24 cellular contexts compared by ENCODE assay signal in genomic region chr12:46246021-46246700, GRCh38. TPM values are rescaled to one million over a fixed set of nuclear protein-coding genes. Genes with fewer than 3 reads are reported as not detected.
A peak's percentile ranks its signal among the peaks of the same experiment; 100 is the strongest.
DNase-seq lines count a peak whose midpoint lies in the region; ATAC-seq, FAIRE-seq and TF ChIP-seq lines count a peak whose summit lies in the region.
"Had no signal": no experiment of that assay in that cellular context is flagged by ENCODE, and none has a peak within 500 bp of the region (broad histone marks: within the 10 kb centered on the region; RNA-seq: fewer than 3 reads in every experiment).

No MANE protein-coding gene starts in this region.

- H3K4me3 Mint-ChIP-seq in T-helper 2 cell treated with Interferon-gamma antibody and Interleukin-4, amounts not matched to agents 5 μg/mL and 100 μg/mL, for 36 hours: no peak overlapping the region
- H3K4me3 Mint-ChIP-seq in CD4-positive, alpha-beta memory T cell: peak overlapping the region in 7 of 8 donors; percentile 8 to 73 (median 58)
- no peak overlapping the region for H3K4me3 Mint-ChIP-seq in activated CD4-positive, alpha-beta memory T cell treated with anti-CD3 and anti-CD28 coated beads, Interleukin-2, amount 10 ng/mL, durations not matched to agents 7 days and 5 days

- BruUV-seq in endothelial cell of umbilical vein (replicated peaks; lab: Mats Ljungman, UMichigan): no TSS peak

- no peak overlapping the region for H3K4me2 ChIP-seq in endothelial cell of umbilical vein (ENCODE audit: insufficient read depth, low read length)
- H3K4me2 ChIP-seq: hepatocyte had no signal

- H3K4me3 ChIP-seq in CD4-positive, alpha-beta memory T cell (ENCODE audit: low read length in 2 of 2): no peak overlapping the region
- no peak overlapping the region for H3K4me3 ChIP-seq in endothelial cell of umbilical vein (replicated peaks in 1 of 3; ENCODE audit: insufficient read depth in 1 of 3, low read depth in 1 of 3, low read length in 3 of 3)
- H3K4me3 ChIP-seq: GM12878, HAP-1, hepatocyte, K562, skin epidermis, thoracic aorta had no signal

- no peak for ATAC-seq in HG03139 (IDR thresholded peaks at IDR 0.05; ENCODE audit: unreplicated experiment)
- ATAC-seq: GM12878 had no signal

- dilution Hi-C loops in endothelial cell of umbilical vein (cut with MboI; ENCODE audit: extremely low pct_ligation_motif_present, low sequenced_read_pairs): no loop called here

- H3K9me3 ChIP-seq in CD4-positive, alpha-beta memory T cell (ENCODE audit: control insufficient read depth in 1 of 2, low read length in 2 of 2): no peaks in the 10 kb centered on the region
- no peaks in the 10 kb centered on the region for H3K9me3 ChIP-seq in endothelial cell of umbilical vein (replicated peaks; ENCODE audit: control insufficient read depth, insufficient read depth, low read length)
- H3K9me3 ChIP-seq: HAP-1, thoracic aorta had no signal

- H3K27me3 Mint-ChIP-seq in T-helper 2 cell treated with Interferon-gamma antibody and Interleukin-4, amounts not matched to agents 5 μg/mL and 100 μg/mL, for 36 hours (ENCODE audit: low read depth): no peaks in the 10 kb centered on the region
- H3K27me3 Mint-ChIP-seq in CD4-positive, alpha-beta memory T cell: no peaks in the 10 kb centered on the region
- no peaks in the 10 kb centered on the region for H3K27me3 Mint-ChIP-seq in activated CD4-positive, alpha-beta memory T cell treated with anti-CD3 and anti-CD28 coated beads, Interleukin-2, amount 10 ng/mL, durations not matched to agents 7 days and 5 days
- H3K27me3 Mint-ChIP-seq: natural killer cell treated with Interleukin-12 subunit alpha and Interleukin-12 subunit beta and Interleukin-15 and Interleukin-18, amount 100 ng/mL, for 72 hours had no signal

- DNase-seq in T-helper 2 cell: peak in 3 of 5 experiments; percentile 17 to 29 (median 27)
- DNase-seq in T-helper 2 cell treated with Interferon-gamma antibody and Interleukin-4, amounts not matched to agents 5 μg/mL and 100 μg/mL, for 36 hours (ENCODE audit: low spot score): no peak
- DNase-seq in CD4-positive, alpha-beta memory T cell: peak in 2 of 5 donors; percentile 33 to 37
- no peak for DNase-seq in activated CD4-positive, alpha-beta memory T cell treated with anti-CD3 and anti-CD28 coated beads, Interleukin-2, amount 10 ng/mL, durations not matched to agents 7 days and 5 days
- DNase-seq in endothelial cell of umbilical vein (ENCODE audit: low read depth, low spot score): peak; percentile 25
- DNase-seq in NCI-H187 (lab: John Stamatoyannopoulos, UW): no peak
- DNase-seq in NCI-H1417 (lab: John Stamatoyannopoulos, UW): no peak
- DNase-seq: activated CD4-positive, alpha-beta T cell treated with anti-CD3 and anti-CD28 coated beads for 48 hours; GF-D8; mammary epithelial cell; NCI-H2029 treated with DMSO at 0.1 percent for 48 hours; NCI-H524; Right ventricle myocardium superior; stimulated activated CD4-positive, alpha-beta T cell treated with anti-CD3 and anti-CD28 coated beads, Interleukin-2, amount 100 ng/mL, for 48 hours had no signal

- no peak overlapping the region for H2AFZ ChIP-seq in endothelial cell of umbilical vein (ENCODE audit: low read depth, low read length)
- H2AFZ ChIP-seq: hepatocyte had no signal

- H3K9ac ChIP-seq in endothelial cell of umbilical vein (replicated peaks; ENCODE audit: extremely low read depth, insufficient read depth, low read length): no peak overlapping the region

- H3K27me3 ChIP-seq in CD4-positive, alpha-beta memory T cell (ENCODE audit: insufficient read depth, low read length): no peaks in the 10 kb centered on the region
- H3K27me3 ChIP-seq in endothelial cell of umbilical vein (ENCODE audit: control insufficient read depth in 2 of 2, insufficient read depth in 2 of 2, low read length in 2 of 2): no peaks in the 10 kb centered on the region
- H3K27me3 ChIP-seq: hepatocyte had no signal

- peaks cover 71% of the 10 kb centered on the region for H3K4me1 ChIP-seq in CD4-positive, alpha-beta memory T cell (ENCODE audit: insufficient read depth, low read length)
- H3K4me1 ChIP-seq in endothelial cell of umbilical vein (ENCODE audit: control insufficient read depth, extremely low read depth, insufficient read depth, low read length): peaks cover 9% of the 10 kb centered on the region
- H3K4me1 ChIP-seq: HAP-1 had no signal

- POLR2A ChIA-PET in CD4-positive, alpha-beta memory T cell (lab: Charles Lee; ENCODE audit: partially characterized antibody): interaction anchor here (0.8 to 1.5 kb wide), 7 partner anchors 10 to 31 kb away, joined by 3 to 9 read pairs (median 3); partner anchors contain the start of gene SLC38A1
- POLR2A ChIA-PET in activated CD4-positive, alpha-beta memory T cell treated with anti-CD3 and anti-CD28 coated beads, Interleukin-2, amount 10 ng/mL, durations not matched to agents 7 days and 5 days (lab: Charles Lee): interaction anchor here (0.7 to 1.6 kb wide), 7 partner anchors 8 to 123 kb away, joined by 3 to 6 read pairs (median 3); partner anchors contain the start of gene SLC38A1
- POLR2A ChIA-PET in endothelial cell of umbilical vein (lab: Charles Lee): no interaction called here

- H3K36me3 Mint-ChIP-seq in T-helper 2 cell treated with Interferon-gamma antibody and Interleukin-4, amounts not matched to agents 5 μg/mL and 100 μg/mL, for 36 hours (ENCODE audit: low read depth): peaks cover 88% of the 10 kb centered on the region
- peaks cover 84% of the 10 kb centered on the region in 2 donors for H3K36me3 Mint-ChIP-seq in CD4-positive, alpha-beta memory T cell
- peaks cover 98% of the 10 kb centered on the region for H3K36me3 Mint-ChIP-seq in activated CD4-positive, alpha-beta memory T cell treated with anti-CD3 and anti-CD28 coated beads, Interleukin-2, amount 10 ng/mL, durations not matched to agents 7 days and 5 days (ENCODE audit: low read depth)

- no peaks in the 10 kb centered on the region for H3K9me1 ChIP-seq in endothelial cell of umbilical vein (replicated peaks; ENCODE audit: control insufficient read depth, extremely low read depth, insufficient read depth, low read length)

- no peak overlapping the region for H3K27ac ChIP-seq in CD4-positive, alpha-beta memory T cell (ENCODE audit: low read depth, low read length)
- H3K27ac ChIP-seq in endothelial cell of umbilical vein (ENCODE audit: insufficient read depth, low read depth, low read length): no peak overlapping the region
- H3K27ac ChIP-seq: 22Rv1, hepatocyte, skin epidermis, thoracic aorta had no signal

- no peak for TF ChIP-seq CTCF in endothelial cell of umbilical vein (IDR thresholded peaks at IDR 0.05; ENCODE audit: extremely low read depth in 1 of 2, insufficient read depth in 1 of 2, low read depth in 1 of 2, low read length in 2 of 2)

- H3K4me1 Mint-ChIP-seq in T-helper 2 cell treated with Interferon-gamma antibody and Interleukin-4, amounts not matched to agents 5 μg/mL and 100 μg/mL, for 36 hours (ENCODE audit: low read depth): peaks cover 59% of the 10 kb centered on the region
- peaks cover 69 to 96% (median 82%) of the 10 kb centered on the region in 4 donors for H3K4me1 Mint-ChIP-seq in CD4-positive, alpha-beta memory T cell
- H3K4me1 Mint-ChIP-seq in activated CD4-positive, alpha-beta memory T cell treated with anti-CD3 and anti-CD28 coated beads, Interleukin-2, amount 10 ng/mL, durations not matched to agents 7 days and 5 days: peaks cover 83% of the 10 kb centered on the region

- intact Hi-C loops in CD4-positive, alpha-beta memory T cell (cut with micrococcal nuclease): no loop called here
- intact Hi-C loops in endothelial cell of umbilical vein (cut with micrococcal nuclease): no loop called here

- peaks cover 42% of the 10 kb centered on the region for H3K9me3 Mint-ChIP-seq in T-helper 2 cell treated with Interferon-gamma antibody and Interleukin-4, amounts not matched to agents 5 μg/mL and 100 μg/mL, for 36 hours
- peaks cover 8 to 45% (median 31%) of the 10 kb centered on the region in 8 donors for H3K9me3 Mint-ChIP-seq in CD4-positive, alpha-beta memory T cell
- peaks cover 32% of the 10 kb centered on the region for H3K9me3 Mint-ChIP-seq in activated CD4-positive, alpha-beta memory T cell treated with anti-CD3 and anti-CD28 coated beads, Interleukin-2, amount 10 ng/mL, durations not matched to agents 7 days and 5 days

- no peaks in the 10 kb centered on the region for H4K20me1 ChIP-seq in endothelial cell of umbilical vein (replicated peaks; ENCODE audit: control insufficient read depth, extremely low read depth, insufficient read depth, low read length)

- H3K36me3 ChIP-seq in CD4-positive, alpha-beta memory T cell (ENCODE audit: insufficient read depth, low read length): peaks cover 16% of the 10 kb centered on the region
- H3K36me3 ChIP-seq in endothelial cell of umbilical vein (ENCODE audit: control insufficient read depth in 2 of 2, extremely low read depth in 1 of 2, insufficient read depth in 2 of 2, low read length in 2 of 2): peaks cover 2% of the 10 kb centered on the region in 2 experiments
- H3K36me3 ChIP-seq: thoracic aorta had no signal

- peaks cover 94% of the 10 kb centered on the region for H3K79me2 ChIP-seq in endothelial cell of umbilical vein (ENCODE audit: control insufficient read depth, insufficient read depth, low read length)

- no peak overlapping the region for H3K27ac Mint-ChIP-seq in T-helper 2 cell treated with Interferon-gamma antibody and Interleukin-4, amounts not matched to agents 5 μg/mL and 100 μg/mL, for 36 hours
- peak overlapping the region; percentile 3 to 88 (median 65) for H3K27ac Mint-ChIP-seq in CD4-positive, alpha-beta memory T cell
- H3K27ac Mint-ChIP-seq in activated CD4-positive, alpha-beta memory T cell treated with anti-CD3 and anti-CD28 coated beads, Interleukin-2, amount 10 ng/mL, durations not matched to agents 7 days and 5 days: peak overlapping the region; percentile 50

- TF ChIP-seq POLR2A in endothelial cell of umbilical vein (IDR thresholded peaks at IDR 0.05; ENCODE audit: low read depth, low read length): no peak

- CTCF ChIA-PET in CD4-positive, alpha-beta memory T cell (lab: Charles Lee; ENCODE audit: partially characterized antibody): interaction anchor here (1.0 to 2.0 kb wide), 2 partner anchors 57 to 121 kb away, joined by 3 to 4 read pairs; no protein-coding TSS in a partner anchor
- CTCF ChIA-PET in activated CD4-positive, alpha-beta memory T cell treated with anti-CD3 and anti-CD28 coated beads, Interleukin-2, amount 10 ng/mL, durations not matched to agents 7 days and 5 days (lab: Charles Lee): interaction anchor here (0.9 kb wide), 1 partner anchor 29 kb away, joined by 3 read pairs; no protein-coding TSS in a partner anchor
- CTCF ChIA-PET in endothelial cell of umbilical vein (lab: Charles Lee): no interaction called here

- no peak for FAIRE-seq in endothelial cell of umbilical vein (lab: Jason Lieb, UNC)
- FAIRE-seq: GM12878, K562, keratinocyte had no signal

RNA-seq across cellular contexts. Expression of gene SLC38A1, which starts 22.7 kb away (rescaled TPM):
- total RNA-seq in CD4-positive, alpha-beta memory T cell: 100 to 1,000 TPM; 265 to 272 TPM
- polyA plus RNA-seq in CD4-positive, alpha-beta memory T cell: 100 to 1,000 TPM; 230 to 307 TPM
- 100 to 1,000 TPM; 209 to 214 TPM for total RNA-seq in activated CD4-positive, alpha-beta memory T cell treated with anti-CD3 and anti-CD28 coated beads, Interleukin-2, amount 10 ng/mL, durations not matched to agents 7 days and 5 days
- 81.0 and 86.4 TPM in 2 replicates for total RNA-seq in endothelial cell of umbilical vein
- 17.2 and 23.6 TPM in 2 replicates for polyA plus RNA-seq in endothelial cell of umbilical vein
- 16.7 TPM in 2 replicates for polyA plus RNA-seq in endothelial cell of umbilical vein (2011; cell fraction: cytosol; rRNA removed)
- 30.9 and 38.9 TPM in 2 replicates for polyA plus RNA-seq in endothelial cell of umbilical vein (2011; cell fraction: nucleus; rRNA removed)
- 56.7 and 79.2 TPM in 2 replicates for polyA plus RNA-seq in endothelial cell of umbilical vein (2012)
- 76.5 and 103 TPM in 2 replicates for polyA minus RNA-seq in endothelial cell of umbilical vein
- polyA minus RNA-seq in endothelial cell of umbilical vein (2011; cell fraction: cytosol; rRNA and poly(A)+ RNA removed): 212 TPM
- polyA minus RNA-seq in endothelial cell of umbilical vein (2011; cell fraction: nucleus; rRNA and poly(A)+ RNA removed): 70.3 and 93.2 TPM in 2 replicates

Comparison
In these comparisons a context has a peak if more than half of its experiments do, and no peak if none do; other contexts are left out.
1. DNase-seq: peak in T-helper 2 cell (3 of 5) and endothelial cell of umbilical vein (single experiment); none in T-helper 2 cell treated with Interferon-gamma antibody and Interleukin-4, amounts not matched to agents 5 μg/mL and 100 μg/mL, for 36 hours (single experiment), activated CD4-positive, alpha-beta memory T cell treated with anti-CD3 and anti-CD28 coated beads, Interleukin-2, amount 10 ng/mL, durations not matched to agents 7 days and 5 days (single experiment), NCI-H187 (0 of 2) and NCI-H1417 (0 of 3).
2. H3K4me3 Mint-ChIP-seq: peak in CD4-positive, alpha-beta memory T cell (7 of 8); none in T-helper 2 cell treated with Interferon-gamma antibody and Interleukin-4, amounts not matched to agents 5 μg/mL and 100 μg/mL, for 36 hours (single experiment) and activated CD4-positive, alpha-beta memory T cell treated with anti-CD3 and anti-CD28 coated beads, Interleukin-2, amount 10 ng/mL, durations not matched to agents 7 days and 5 days (single experiment).